15 cellular contexts compared by ENCODE assay signal in genomic region chr5:62690421-62690820, GRCh38.
DNase-seq lines count a peak whose midpoint lies in the region; ATAC-seq, FAIRE-seq and TF ChIP-seq lines count a peak whose summit lies in the region.
"Had no signal": no experiment of that assay in that cellular context is flagged by ENCODE, and none has a peak within 500 bp of the region (broad histone marks: within the 10 kb centered on the region; RNA-seq: fewer than 3 reads in every experiment).

No MANE protein-coding gene starts in this region.

- POLR2A ChIA-PET in activated CD4-positive, alpha-beta T cell treated with anti-CD3 and anti-CD28 coated beads, Interleukin-2, amount 10 ng/mL, durations not matched to agents 7 days and 5 days (lab: Charles Lee): no interaction called here
- POLR2A ChIA-PET in H1 (lab: Charles Lee; ENCODE audit: partially characterized antibody): interaction anchor here (1.1 kb wide), 1 partner anchor 19 kb away, joined by 3 read pairs; no protein-coding TSS in a partner anchor

- no peak overlapping the region for H3K9ac ChIP-seq in H1 (replicated peaks in 1 of 4; ENCODE audit: extremely low read depth in 1 of 4, low read depth in 3 of 4, low read length in 3 of 4)

- peaks cover 11% of the 10 kb centered on the region for H3K4me1 Mint-ChIP-seq in activated CD4-positive, alpha-beta T cell treated with anti-CD3 and anti-CD28 coated beads, Interleukin-2, amount 10 ng/mL, durations not matched to agents 7 days and 5 days
- H3K4me1 Mint-ChIP-seq: central memory CD8-positive, alpha-beta T cell had no signal

- H3K27me3 Mint-ChIP-seq in activated CD4-positive, alpha-beta T cell treated with anti-CD3 and anti-CD28 coated beads, Interleukin-2, amount 10 ng/mL, durations not matched to agents 7 days and 5 days: no peaks in the 10 kb centered on the region
- H3K27me3 Mint-ChIP-seq: central memory CD8-positive, alpha-beta T cell; natural killer cell treated with Interleukin-12 subunit alpha and Interleukin-12 subunit beta and Interleukin-15 and Interleukin-18, amount 100 ng/mL, for 72 hours had no signal

- peaks cover 3 to 5% of the 10 kb centered on the region in 2 experiments; a peak in 1 of 4 replicates for H3K9me3 ChIP-seq in H1 (ENCODE audit: insufficient read depth in 2 of 2, low read depth in 1 of 2, low read length in 1 of 2)
- H3K9me3 ChIP-seq in vagina: no peaks in the 10 kb centered on the region

- TF ChIP-seq CTCF in H1 (IDR thresholded peaks at IDR 0.05; ENCODE audit: control extremely low read depth in 1 of 3, insufficient read depth in 1 of 3, low read depth in 1 of 3, low read length in 3 of 3) (no peak), vagina (IDR thresholded peaks at IDR 0.05) (no peak)

- no peak for TF ChIP-seq EP300 in H1 (IDR thresholded peaks at IDR 0.05; ENCODE audit: borderline replicate concordance in 1 of 2, low read depth in 2 of 2, low read length in 2 of 2)

- H3K79me2 ChIP-seq in H1 (ENCODE audit: control insufficient read depth in 1 of 2, insufficient read depth in 2 of 2, low read length in 2 of 2): no peaks in the 10 kb centered on the region

- DNase-seq in activated CD4-positive, alpha-beta T cell treated with anti-CD3 and anti-CD28 coated beads, Interleukin-2, amount 10 ng/mL, durations not matched to agents 7 days and 5 days: no peak
- no peak for DNase-seq in activated CD4-positive, alpha-beta T cell treated with anti-CD3 and anti-CD28 coated beads, Interleukin-2, amount 50 U/mL, for 48 hours
- no peak for DNase-seq in H1 (ENCODE audit: low read depth in 1 of 2, low spot score in 2 of 2)
- no peak for DNase-seq in vagina (ENCODE audit: extremely low spot score in 2 of 2)
- no peak for DNase-seq in effector CD8-positive, alpha-beta T cell (lab: John Stamatoyannopoulos, UW)
- DNase-seq: activated CD4-positive, alpha-beta T cell treated with anti-CD3 and anti-CD28 coated beads, Interleukin-2, amount 50 U/mL, for 4 hours; foreskin keratinocyte; Karpas-422; NCI-H82 had no signal

- no peak overlapping the region for H2BK120ac ChIP-seq in H1 (replicated peaks; ENCODE audit: low read depth, low read length)

- FAIRE-seq in H1 (lab: Jason Lieb, UNC): no peak
- FAIRE-seq: GM12891 had no signal

- H2BK15ac ChIP-seq in H1 (ENCODE audit: low read length): no peak overlapping the region

- H3K36me3 ChIP-seq in H1 (ENCODE audit: control insufficient read depth in 2 of 4, insufficient read depth in 4 of 4, low read length in 3 of 4) (no peaks in the 10 kb centered on the region), vagina (no peaks in the 10 kb centered on the region)

- no peak overlapping the region for H4K8ac ChIP-seq in H1 (ENCODE audit: extremely low read depth, insufficient read depth, low read length)

- peak overlapping the region; percentile 32; the same call in 1 of the 2 replicates for H2BK20ac ChIP-seq in H1 (ENCODE audit: low read length)

- H3K14ac ChIP-seq in H1 (ENCODE audit: insufficient read length): no peak overlapping the region

- H3K4ac ChIP-seq in H1 (replicated peaks; ENCODE audit: insufficient read length, low read depth, low read length): no peak overlapping the region

- no peak for TF ChIP-seq POLR2A in H1 (IDR thresholded peaks at IDR 0.05; ENCODE audit: control extremely low read depth in 1 of 2, low read depth in 2 of 2, low read length in 2 of 2)
- no peak for TF ChIP-seq POLR2A in vagina (IDR thresholded peaks at IDR 0.05)

- H2AFZ ChIP-seq in H1 (ENCODE audit: low read length): peak overlapping the region; percentile 81

- no peaks in the 10 kb centered on the region for H4K20me1 ChIP-seq in H1 (replicated peaks in 1 of 2; ENCODE audit: control insufficient read depth in 1 of 2, insufficient read depth in 2 of 2, low read length in 2 of 2)

- H2AK5ac ChIP-seq in H1 (ENCODE audit: low read depth, low read length): no peak overlapping the region

- no peaks in the 10 kb centered on the region for H3K9me3 Mint-ChIP-seq in activated CD4-positive, alpha-beta T cell treated with anti-CD3 and anti-CD28 coated beads, Interleukin-2, amount 10 ng/mL, durations not matched to agents 7 days and 5 days
- H3K9me3 Mint-ChIP-seq: central memory CD8-positive, alpha-beta T cell; natural killer cell treated with Interleukin-12 subunit alpha and Interleukin-12 subunit beta and Interleukin-15 and Interleukin-18, amount 100 ng/mL, for 72 hours had no signal

- H4K91ac ChIP-seq in H1 (replicated peaks; ENCODE audit: insufficient read length, low read length): no peak overlapping the region

- H3K4me3 Mint-ChIP-seq in activated CD4-positive, alpha-beta T cell treated with anti-CD3 and anti-CD28 coated beads, Interleukin-2, amount 10 ng/mL, durations not matched to agents 7 days and 5 days: no peak overlapping the region
- H3K4me3 Mint-ChIP-seq: central memory CD8-positive, alpha-beta T cell; natural killer cell treated with Interleukin-12 subunit alpha and Interleukin-12 subunit beta and Interleukin-15 and Interleukin-18, amount 100 ng/mL, for 72 hours had no signal

- H3K4me3 ChIP-seq in H1 (ENCODE audit: extremely low read depth in 1 of 4, insufficient read depth in 2 of 4, low read depth in 3 of 4, low read length in 4 of 4) (no peak overlapping the region), vagina (no peak overlapping the region)

- H4K5ac ChIP-seq in H1 (ENCODE audit: insufficient read length, low read depth, low read length): no peak overlapping the region

- H2BK12ac ChIP-seq in H1 (ENCODE audit: low read depth, low read length): no peak overlapping the region

- H3K27me3 ChIP-seq in H1 (replicated peaks in 1 of 4; ENCODE audit: control insufficient read depth in 3 of 4, extremely low read depth in 1 of 4, insufficient read depth in 3 of 4, low read length in 3 of 4) (no peaks in the 10 kb centered on the region), vagina (no peaks in the 10 kb centered on the region)
- H3K27me3 ChIP-seq: foreskin keratinocyte had no signal

- peaks cover 0 to 6% (median 0%) of the 10 kb centered on the region in 4 experiments; a peak in 1 of 7 replicates for H3K4me1 ChIP-seq in H1 (replicated peaks in 1 of 4; ENCODE audit: control insufficient read depth in 3 of 4, insufficient read depth in 4 of 4, low read length in 3 of 4)
- peaks cover 15% of the 10 kb centered on the region for H3K4me1 ChIP-seq in vagina
- H3K4me1 ChIP-seq: foreskin keratinocyte had no signal

- H3K79me1 ChIP-seq in H1 (ENCODE audit: low read depth, low read length): no peaks in the 10 kb centered on the region

- intact Hi-C loops in vagina (cut with DNase I): no loop called here

- peak overlapping the region; percentile 64 for H3K27ac Mint-ChIP-seq in activated CD4-positive, alpha-beta T cell treated with anti-CD3 and anti-CD28 coated beads, Interleukin-2, amount 10 ng/mL, durations not matched to agents 7 days and 5 days

- no peak overlapping the region for H3K23ac ChIP-seq in H1 (ENCODE audit: insufficient read length)

- no peak overlapping the region for H3K27ac ChIP-seq in H1 (ENCODE audit: low read depth, low read length)
- H3K27ac ChIP-seq in vagina: peak overlapping the region; percentile 55
- H3K27ac ChIP-seq: foreskin keratinocyte had no signal

- 85% methylated on average over 6 of the region's 6 CpGs; no CpG with 5 or more reads in 1 of the 2 experiments for WGBS in H1 (ENCODE audit: extremely low coverage in 1 of 2, insufficient coverage in 1 of 2, insufficient read length in 1 of 2, insufficient replicate concordance in 2 of 2, low coverage in 1 of 2, low lambda C conversion rate in 2 of 2, missing lambda C conversion rate in 1 of 2), 2 experiments

- no peak overlapping the region for H3K18ac ChIP-seq in H1 (ENCODE audit: extremely low read depth, low read length)

- peak; percentile 16 for ATAC-seq in HG03342 (IDR thresholded peaks at IDR 0.05; ENCODE audit: unreplicated experiment)
- ATAC-seq in GM21390 (IDR thresholded peaks at IDR 0.05; ENCODE audit: unreplicated experiment): no peak
- no peak for ATAC-seq in GM18519 (IDR thresholded peaks at IDR 0.05; ENCODE audit: low FRiP score, unreplicated experiment)
- ATAC-seq: foreskin keratinocyte had no signal

- TF ChIP-seq RAD21 in H1 (IDR thresholded peaks at IDR 0.05 in 1 of 2, conservative IDR thresholded peaks at IDR 0.05 in 1 of 2; ENCODE audit: low read depth in 2 of 2, low read length in 2 of 2): peak in 1 of 2 experiments; percentile 7; a peak in 1 of 4 replicates

- no peaks in the 10 kb centered on the region for H3K23me2 ChIP-seq in H1 (ENCODE audit: low read depth, low read length)

- H3K4me2 ChIP-seq in H1 (ENCODE audit: insufficient read depth in 1 of 2, low read depth in 2 of 2, low read length in 2 of 2): no peak overlapping the region

- no peak overlapping the region for H3K56ac ChIP-seq in H1 (replicated peaks; ENCODE audit: insufficient read length, low read depth, low read length)

- CTCF ChIA-PET in activated CD4-positive, alpha-beta T cell treated with anti-CD3 and anti-CD28 coated beads, Interleukin-2, amount 10 ng/mL, durations not matched to agents 7 days and 5 days (lab: Charles Lee): interaction anchor here (1.7 kb wide), 1 partner anchor 9 kb away, joined by 5 read pairs; no protein-coding TSS in a partner anchor
- CTCF ChIA-PET in H1 (lab: Charles Lee; ENCODE audit: partially characterized antibody): interaction anchor here (1.4 to 1.8 kb wide), 2 partner anchors 11 to 28 kb away, joined by 3 to 4 read pairs; no protein-coding TSS in a partner anchor

- no peaks in the 10 kb centered on the region for H3K36me3 Mint-ChIP-seq in activated CD4-positive, alpha-beta T cell treated with anti-CD3 and anti-CD28 coated beads, Interleukin-2, amount 10 ng/mL, durations not matched to agents 7 days and 5 days (ENCODE audit: low read depth)
- H3K36me3 Mint-ChIP-seq: natural killer cell treated with Interleukin-12 subunit alpha and Interleukin-12 subunit beta and Interleukin-15 and Interleukin-18, amount 100 ng/mL, for 72 hours had no signal

- H2BK5ac ChIP-seq in H1 (ENCODE audit: low read depth, low read length): no peak overlapping the region

TF ChIP-seq in H1, 55 proteins besides CTCF, POLR2A, EP300 and RAD21 (continues in another document):
- TF ChIP-seq SP2 (IDR thresholded peaks at IDR 0.05; ENCODE audit: low read length) (no peak), BACH1 (IDR thresholded peaks at IDR 0.05; ENCODE audit: low read length) (no peak), BRCA1 (IDR thresholded peaks at IDR 0.05; ENCODE audit: low read depth, low read length) (no peak), EGR1 (IDR thresholded peaks at IDR 0.05; ENCODE audit: borderline replicate concordance, low read depth, low read length) (no peak), ASH2L (IDR thresholded peaks at IDR 0.05; ENCODE audit: low read length) (no peak), MAX (IDR thresholded peaks at IDR 0.05) (no peak), RNF2 (IDR thresholded peaks at IDR 0.05; ENCODE audit: borderline replicate concordance, low read depth, low read length, missing control alignments, poor library complexity, severe bottlenecking) (no peak), EZH2 (IDR thresholded peaks at IDR 0.05; ENCODE audit: low read depth, low read length, severe bottlenecking) (no peak), RBBP5 (IDR thresholded peaks at IDR 0.05; ENCODE audit: borderline replicate concordance, low read depth, low read length) (no peak)
